In the genomic region with DNA sequence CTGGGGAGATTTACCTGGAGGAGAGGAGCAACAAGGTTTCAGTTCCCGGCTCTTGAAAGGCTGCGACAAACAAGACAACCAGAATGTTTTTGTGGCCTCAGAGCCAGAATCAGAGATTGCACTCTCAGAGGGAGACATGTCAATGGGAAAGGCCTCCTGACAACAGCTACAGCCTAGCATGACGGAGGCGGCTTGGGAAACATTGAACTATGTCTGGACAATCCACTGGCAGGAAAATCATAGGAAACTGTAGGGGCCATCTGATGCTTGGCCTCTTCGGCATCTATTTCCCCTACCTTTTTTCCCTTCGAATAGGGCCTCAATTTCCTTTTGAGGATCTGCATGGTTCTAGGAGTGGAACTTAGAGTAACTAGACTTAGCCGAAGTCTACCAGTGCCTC, we compare ENCODE assay signal across 35 cellular contexts.
"Had no signal": no experiment of that assay in that cellular context is flagged by ENCODE, and none has a peak within 500 bp of the region (broad histone marks: within the 10 kb centered on the region; RNA-seq: fewer than 3 reads in every experiment).

No MANE protein-coding gene starts in this region.

- H3K4me3 Mint-ChIP-seq: activated B cell treated with CpG ODN at 0.5 μM for 24 hours; activated CD4-positive, alpha-beta memory T cell treated with anti-CD3 and anti-CD28 coated beads, Interleukin-2, amount 10 ng/mL, durations not matched to agents 7 days and 5 days; activated CD4-positive, alpha-beta T cell treated with anti-CD3 and anti-CD28 coated beads for 36 hours; activated CD4-positive, alpha-beta T cell treated with anti-CD3 and anti-CD28 coated beads, Interleukin-2, amount 10 ng/mL, durations not matched to agents 7 days and 5 days; activated CD8-positive, alpha-beta memory T cell treated with anti-CD3 and anti-CD28 coated beads, Interleukin-2, amount 10 ng/mL, durations not matched to agents 7 days and 5 days; activated CD8-positive, alpha-beta T cell treated with anti-CD3 and anti-CD28 coated beads, Interleukin-2, amount 10 ng/mL, durations not matched to agents 7 days and 5 days; activated naive CD4-positive, alpha-beta T cell treated with anti-CD3 and anti-CD28 coated beads, Interleukin-2, amount 10 ng/mL, durations not matched to agents 7 days and 5 days; activated naive CD4-positive, alpha-beta T cell treated with anti-CD3 and anti-CD28 coated beads, Interleukin-2, amount 50 U/mL, for 24 hours; activated naive CD8-positive, alpha-beta T cell; activated naive CD8-positive, alpha-beta T cell treated with anti-CD3 and anti-CD28 coated beads, Interleukin-2, amount 10 ng/mL, durations not matched to agents 7 days and 5 days; activated naive CD8-positive, alpha-beta T cell treated with anti-CD3 and anti-CD28 coated beads, Interleukin-2, amount 50 U/mL, for 24 hours; activated T-cell treated with anti-CD3 and anti-CD28 coated beads, Interleukin-2, amount 50 U/mL, for 24 hours; brain; central memory CD8-positive, alpha-beta T cell; T-helper 1 cell treated with Interleukin-12 subunit alpha and Interleukin-12 subunit beta and Interleukin-4 antibody, amounts not matched to agents 30 μg/mL and 1 μg/mL, for 36 hours; T-helper 2 cell treated with Interferon-gamma antibody and Interleukin-4, amounts not matched to agents 5 μg/mL and 100 μg/mL, for 36 hours had no signal

- H3K36me3 Mint-ChIP-seq: activated CD8-positive, alpha-beta memory T cell treated with anti-CD3 and anti-CD28 coated beads, Interleukin-2, amount 10 ng/mL, durations not matched to agents 7 days and 5 days; activated naive CD8-positive, alpha-beta T cell treated with anti-CD3 and anti-CD28 coated beads, Interleukin-2, amount 10 ng/mL, durations not matched to agents 7 days and 5 days; brain had no signal

- H3K9me3 ChIP-seq: ascending aorta had no signal

- H3K9me3 Mint-ChIP-seq: activated B cell treated with CpG ODN at 0.5 μM for 24 hours; activated CD4-positive, alpha-beta memory T cell treated with anti-CD3 and anti-CD28 coated beads, Interleukin-2, amount 10 ng/mL, durations not matched to agents 7 days and 5 days; activated CD4-positive, alpha-beta T cell treated with anti-CD3 and anti-CD28 coated beads, Interleukin-2, amount 10 ng/mL, durations not matched to agents 7 days and 5 days; activated naive CD8-positive, alpha-beta T cell treated with anti-CD3 and anti-CD28 coated beads, Interleukin-2, amount 10 ng/mL, durations not matched to agents 7 days and 5 days; activated T-cell treated with anti-CD3 and anti-CD28 coated beads, Interleukin-2, amount 50 U/mL, for 24 hours; brain; central memory CD8-positive, alpha-beta T cell; T-helper 1 cell treated with Interleukin-12 subunit alpha and Interleukin-12 subunit beta and Interleukin-4 antibody, amounts not matched to agents 30 μg/mL and 1 μg/mL, for 36 hours had no signal

- H3K36me3 ChIP-seq: ascending aorta, cardiac muscle cell had no signal

- DNase-seq: activated B cell treated with CpG ODN at 0.5 μM for 24 hours; activated CD4-positive, alpha-beta memory T cell treated with anti-CD3 and anti-CD28 coated beads, Interleukin-2, amount 10 ng/mL, durations not matched to agents 7 days and 5 days; activated CD4-positive, alpha-beta T cell treated with anti-CD3 and anti-CD28 coated beads for 1 hour; activated CD4-positive, alpha-beta T cell treated with anti-CD3 and anti-CD28 coated beads for 36 hours; activated CD4-positive, alpha-beta T cell treated with anti-CD3 and anti-CD28 coated beads for 48 hours; activated CD4-positive, alpha-beta T cell treated with anti-CD3 and anti-CD28 coated beads, Interleukin-2, amount 10 ng/mL, durations not matched to agents 7 days and 5 days; activated CD4-positive, alpha-beta T cell treated with anti-CD3 and anti-CD28 coated beads, Interleukin-2, amount 50 U/mL, for 48 hours; activated CD8-positive, alpha-beta memory T cell treated with anti-CD3 and anti-CD28 coated beads for 24 hours; activated CD8-positive, alpha-beta memory T cell treated with anti-CD3 and anti-CD28 coated beads, Interleukin-2, amount 10 ng/mL, durations not matched to agents 7 days and 5 days; activated CD8-positive, alpha-beta memory T cell treated with anti-CD3 and anti-CD28 coated beads, Interleukin-2, amount 50 U/mL, for 48 hours; activated CD8-positive, alpha-beta T cell treated with anti-CD3 and anti-CD28 coated beads, Interleukin-2, amount 10 ng/mL, durations not matched to agents 7 days and 5 days; activated gamma-delta T cell; activated naive CD4-positive, alpha-beta T cell treated with anti-CD3 and anti-CD28 coated beads, Interleukin-2, amount 10 ng/mL, durations not matched to agents 7 days and 5 days; activated naive CD4-positive, alpha-beta T cell treated with Interleukin-2 at 50 U/mL for 16 hours; activated naive CD8-positive, alpha-beta T cell treated with anti-CD3 and anti-CD28 coated beads, Interleukin-2, amount 10 ng/mL, durations not matched to agents 7 days and 5 days; activated naive CD8-positive, alpha-beta T cell treated with anti-CD3 and anti-CD28 coated beads, Interleukin-2, amount 50 U/mL, for 24 hours; activated T-cell treated with anti-CD3 and anti-CD28 coated beads, Interleukin-2, amount 50 U/mL, for 24 hours; activated T-cell treated with anti-CD3 and anti-CD28 coated beads, Interleukin-2, amount 50 U/mL, for 48 hours; amygdala; anterior cingulate cortex; caudate nucleus; SW 1271; T-helper 1 cell; T-helper 2 cell; T-helper 9 cell had no signal

- H3K27ac Mint-ChIP-seq: activated B cell treated with CpG ODN at 0.5 μM for 24 hours; activated CD4-positive, alpha-beta memory T cell treated with anti-CD3 and anti-CD28 coated beads, Interleukin-2, amount 10 ng/mL, durations not matched to agents 7 days and 5 days; activated CD4-positive, alpha-beta T cell treated with anti-CD3 and anti-CD28 coated beads for 36 hours; activated CD4-positive, alpha-beta T cell treated with anti-CD3 and anti-CD28 coated beads, Interleukin-2, amount 10 ng/mL, durations not matched to agents 7 days and 5 days; activated CD8-positive, alpha-beta memory T cell treated with anti-CD3 and anti-CD28 coated beads, Interleukin-2, amount 10 ng/mL, durations not matched to agents 7 days and 5 days; activated CD8-positive, alpha-beta T cell treated with anti-CD3 and anti-CD28 coated beads, Interleukin-2, amount 10 ng/mL, durations not matched to agents 7 days and 5 days; activated naive CD4-positive, alpha-beta T cell treated with anti-CD3 and anti-CD28 coated beads, Interleukin-2, amount 10 ng/mL, durations not matched to agents 7 days and 5 days; activated naive CD4-positive, alpha-beta T cell treated with anti-CD3 and anti-CD28 coated beads, Interleukin-2, amount 50 U/mL, for 24 hours; activated naive CD8-positive, alpha-beta T cell; activated naive CD8-positive, alpha-beta T cell treated with anti-CD3 and anti-CD28 coated beads, Interleukin-2, amount 10 ng/mL, durations not matched to agents 7 days and 5 days; activated naive CD8-positive, alpha-beta T cell treated with anti-CD3 and anti-CD28 coated beads, Interleukin-2, amount 50 U/mL, for 24 hours; activated T-cell treated with anti-CD3 and anti-CD28 coated beads, Interleukin-2, amount 50 U/mL, for 24 hours; activated T-helper 2 cell treated with anti-CD3 and anti-CD28 coated beads, Interferon-gamma antibody, Interleukin-2, Interleukin-4, amounts not matched to agents 10 μg/mL and 5 μg/mL and 100 μg/mL, durations not matched to agents 14 hours and 24 hours and 36 hours; brain; T-helper 1 cell treated with Interleukin-12 subunit alpha and Interleukin-12 subunit beta and Interleukin-4 antibody, amounts not matched to agents 30 μg/mL and 1 μg/mL, for 36 hours; T-helper 2 cell treated with Interferon-gamma antibody and Interleukin-4, amounts not matched to agents 5 μg/mL and 100 μg/mL, for 36 hours had no signal

- H3K27me3 ChIP-seq: ascending aorta, cardiac muscle cell had no signal

- ATAC-seq: activated CD4-positive, alpha-beta T cell treated with anti-CD3 and anti-CD28 coated beads for 36 hours; activated CD8-positive, alpha-beta memory T cell treated with anti-CD3 and anti-CD28 coated beads, Interleukin-2, amount 10 ng/mL, durations not matched to agents 7 days and 5 days; activated CD8-positive, alpha-beta T cell treated with anti-CD3 and anti-CD28 coated beads, Interleukin-2, amount 10 ng/mL, durations not matched to agents 7 days and 5 days; activated naive CD8-positive, alpha-beta T cell treated with anti-CD3 and anti-CD28 coated beads, Interleukin-2, amount 50 U/mL, for 24 hours had no signal

- H3K27me3 Mint-ChIP-seq: activated B cell treated with CpG ODN at 0.5 μM for 24 hours; activated naive CD4-positive, alpha-beta T cell treated with anti-CD3 and anti-CD28 coated beads, Interleukin-2, amount 50 U/mL, for 24 hours; activated naive CD8-positive, alpha-beta T cell; activated naive CD8-positive, alpha-beta T cell treated with anti-CD3 and anti-CD28 coated beads, Interleukin-2, amount 50 U/mL, for 24 hours; activated T-cell treated with anti-CD3 and anti-CD28 coated beads, Interleukin-2, amount 50 U/mL, for 24 hours had no signal

- H3K27ac ChIP-seq: ascending aorta, cardiac muscle cell, VCaP had no signal

- H3K4me3 ChIP-seq: ascending aorta, cardiac muscle cell had no signal
